ENCODE assay signal across 28 cellular contexts in the genomic region with DNA sequence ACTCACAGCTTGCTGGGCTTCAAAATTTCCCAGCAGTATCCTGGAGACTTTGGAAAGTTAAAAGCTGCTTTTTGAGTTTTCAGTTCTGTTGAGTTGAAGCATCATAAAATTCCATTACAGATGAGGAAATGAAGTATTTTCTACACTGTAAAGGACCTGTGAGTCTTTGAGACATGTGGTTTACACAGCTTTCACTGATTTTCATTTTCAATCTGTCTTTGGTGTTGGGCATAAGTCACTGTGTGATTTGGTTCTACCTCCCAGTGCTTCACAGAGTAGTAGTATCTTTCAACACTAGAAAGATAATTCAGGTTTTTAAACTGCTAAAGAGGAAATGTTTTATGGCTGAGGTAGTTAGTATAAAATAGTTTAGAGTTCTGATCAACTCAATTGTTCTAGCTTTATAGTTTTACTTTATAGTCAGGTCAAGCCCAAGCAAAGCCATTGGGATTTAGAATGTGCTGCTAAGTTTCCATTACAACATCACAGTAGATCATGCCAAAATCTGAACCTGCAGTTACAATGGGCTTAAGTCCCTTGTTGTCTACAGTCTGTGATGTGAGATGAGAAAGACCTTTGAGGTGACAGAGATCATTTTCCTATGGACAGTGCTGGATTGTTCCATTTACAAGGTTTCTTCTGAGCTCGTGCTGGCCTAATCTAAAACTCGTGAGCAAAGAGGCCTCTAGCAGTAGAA.
"Had no signal": no experiment of that assay in that cellular context is flagged by ENCODE, and none has a peak within 500 bp of the region (broad histone marks: within the 10 kb centered on the region; RNA-seq: fewer than 3 reads in every experiment).

No MANE protein-coding gene starts in this region.

- H3K4me3 ChIP-seq: esophagus squamous epithelium, skin epidermis, tibial nerve had no signal

- H3K27me3 Mint-ChIP-seq: activated CD8-positive, alpha-beta T cell treated with anti-CD3 and anti-CD28 coated beads for 36 hours; activated naive CD8-positive, alpha-beta T cell treated with anti-CD3 and anti-CD28 coated beads, Interleukin-2, amount 50 U/mL, for 24 hours; stimulated activated naive CD8-positive, alpha-beta T cell treated with anti-CD3 and anti-CD28 coated beads, Interleukin-15, Interleukin-2, amounts not matched to agents 100 ng/mL and 50 ng/mL, for 24 hours had no signal

- H3K9me3 Mint-ChIP-seq: activated CD4-positive, alpha-beta T cell treated with anti-CD3 and anti-CD28 coated beads, Interleukin-2, amount 10 ng/mL, durations not matched to agents 24 days and 14 days; activated CD8-positive, alpha-beta T cell treated with anti-CD3 and anti-CD28 coated beads for 36 hours; activated naive CD4-positive, alpha-beta T cell treated with anti-CD3 and anti-CD28 coated beads, Interleukin-2, amount 10 ng/mL, durations not matched to agents 7 days and 5 days; activated naive CD8-positive, alpha-beta T cell treated with anti-CD3 and anti-CD28 coated beads, Interleukin-2, amount 50 U/mL, for 24 hours; mesothelial cell of epicardium; stimulated activated naive CD8-positive, alpha-beta T cell treated with anti-CD3 and anti-CD28 coated beads, Interleukin-15, Interleukin-2, amounts not matched to agents 100 ng/mL and 50 ng/mL, for 24 hours; T-helper 2 cell treated with Interferon-gamma antibody and Interleukin-4, amounts not matched to agents 5 μg/mL and 100 μg/mL, for 36 hours had no signal

- H3K36me3 Mint-ChIP-seq: activated naive CD4-positive, alpha-beta T cell treated with anti-CD3 and anti-CD28 coated beads, Interleukin-2, amount 10 ng/mL, durations not matched to agents 7 days and 5 days; mesothelial cell of epicardium had no signal

- H3K4me1 Mint-ChIP-seq: activated CD4-positive, alpha-beta T cell treated with anti-CD3 and anti-CD28 coated beads, Interleukin-2, amount 10 ng/mL, durations not matched to agents 24 days and 14 days; activated naive CD8-positive, alpha-beta T cell treated with anti-CD3 and anti-CD28 coated beads, Interleukin-2, amount 50 U/mL, for 24 hours had no signal

- H3K36me3 ChIP-seq: brain microvascular endothelial cell, esophagus squamous epithelium, tibial nerve had no signal

- FAIRE-seq: keratinocyte, TTC549, urothelium cell line had no signal

- H3K4me3 Mint-ChIP-seq: activated CD4-positive, alpha-beta T cell treated with anti-CD3 and anti-CD28 coated beads, Interleukin-2, amount 10 ng/mL, durations not matched to agents 24 days and 14 days; activated CD8-positive, alpha-beta T cell treated with anti-CD3 and anti-CD28 coated beads for 36 hours; activated naive CD4-positive, alpha-beta T cell treated with anti-CD3 and anti-CD28 coated beads, Interleukin-2, amount 10 ng/mL, durations not matched to agents 7 days and 5 days; activated naive CD8-positive, alpha-beta T cell treated with anti-CD3 and anti-CD28 coated beads, Interleukin-2, amount 50 U/mL, for 24 hours; mesothelial cell of epicardium; nephron progenitor cell; stimulated activated naive CD8-positive, alpha-beta T cell treated with anti-CD3 and anti-CD28 coated beads, Interleukin-15, Interleukin-2, amounts not matched to agents 100 ng/mL and 50 ng/mL, for 24 hours; T-helper 2 cell treated with Interferon-gamma antibody and Interleukin-4, amounts not matched to agents 5 μg/mL and 100 μg/mL, for 36 hours had no signal

- H3K27ac ChIP-seq: brain microvascular endothelial cell, esophagus squamous epithelium, skin epidermis, tibial nerve had no signal

- H3K27ac Mint-ChIP-seq: activated CD4-positive, alpha-beta T cell treated with anti-CD3 and anti-CD28 coated beads, Interleukin-2, amount 10 ng/mL, durations not matched to agents 24 days and 14 days; activated CD8-positive, alpha-beta T cell treated with anti-CD3 and anti-CD28 coated beads for 36 hours; activated naive CD4-positive, alpha-beta T cell treated with anti-CD3 and anti-CD28 coated beads, Interleukin-2, amount 10 ng/mL, durations not matched to agents 7 days and 5 days; activated naive CD8-positive, alpha-beta T cell treated with anti-CD3 and anti-CD28 coated beads, Interleukin-2, amount 50 U/mL, for 24 hours; mesothelial cell of epicardium; stimulated activated naive CD8-positive, alpha-beta T cell treated with anti-CD3 and anti-CD28 coated beads, Interleukin-15, Interleukin-2, amounts not matched to agents 100 ng/mL and 50 ng/mL, for 24 hours; T-helper 2 cell treated with Interferon-gamma antibody and Interleukin-4, amounts not matched to agents 5 μg/mL and 100 μg/mL, for 36 hours had no signal

- H3K27me3 ChIP-seq: brain microvascular endothelial cell, tibial nerve had no signal

- ATAC-seq: activated CD8-positive, alpha-beta T cell treated with anti-CD3 and anti-CD28 coated beads for 36 hours; activated naive CD8-positive, alpha-beta T cell treated with anti-CD3 and anti-CD28 coated beads, Interleukin-2, amount 50 U/mL, for 24 hours had no signal

- H3K9me3 ChIP-seq: esophagus squamous epithelium, tibial nerve had no signal

- DNase-seq: activated CD4-positive, alpha-beta T cell treated with anti-CD3 and anti-CD28 coated beads, Interleukin-2, amount 10 ng/mL, durations not matched to agents 24 days and 14 days; activated CD8-positive, alpha-beta memory T cell treated with anti-CD3 and anti-CD28 coated beads, Interleukin-2, amount 50 U/mL, for 4 hours; activated CD8-positive, alpha-beta T cell treated with anti-CD3 and anti-CD28 coated beads for 36 hours; activated effector memory CD4-positive, alpha-beta T cell treated with Interleukin-2 at 50 U/mL for 16 hours; activated naive CD4-positive, alpha-beta T cell treated with anti-CD3 and anti-CD28 coated beads, Interleukin-2, amount 10 ng/mL, durations not matched to agents 7 days and 5 days; activated naive CD8-positive, alpha-beta T cell treated with anti-CD3 and anti-CD28 coated beads, Interleukin-2, amount 50 U/mL, for 24 hours; activated T-cell treated with anti-CD3 and anti-CD28 coated beads, Interleukin-2, amount 50 U/mL, for 48 hours; aorta; brain microvascular endothelial cell; cerebellar nuclear complex; cortex of kidney; effector CD8-positive, alpha-beta T cell; esophagus squamous epithelium; foreskin fibroblast; hypothalamus; nephron progenitor cell; nucleus accumbens; posterior cingulate gyrus; retina; SW 1271 had no signal
